In the genomic region with DNA sequence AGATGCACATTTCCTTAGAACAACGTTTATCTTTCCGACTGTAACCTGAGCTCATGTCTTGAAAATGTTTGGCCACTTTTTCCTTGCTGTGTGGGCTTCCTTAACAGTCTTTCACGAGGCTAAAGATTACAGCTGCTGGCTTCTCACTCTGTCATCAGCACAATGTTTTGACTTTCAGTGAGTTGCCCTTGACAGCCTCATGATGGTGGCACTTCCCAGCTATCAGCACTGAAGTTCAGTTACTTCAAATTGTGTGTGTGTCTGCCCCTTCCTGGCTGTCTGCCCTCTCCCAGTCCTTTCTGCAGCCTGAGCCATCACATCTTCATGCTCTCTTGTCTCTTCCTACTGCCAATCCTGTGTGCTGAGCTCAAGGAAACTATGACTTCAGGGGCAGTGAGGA, we compare ENCODE assay signal across 34 cellular contexts.
"Had no signal": no experiment of that assay in that cellular context is flagged by ENCODE, and none has a peak within 500 bp of the region (broad histone marks: within the 10 kb centered on the region; RNA-seq: fewer than 3 reads in every experiment).

No MANE protein-coding gene starts in this region.

- H3K9me3 ChIP-seq: MG63 had no signal

- H3K4me2 ChIP-seq: KMS-11 had no signal

- H3K27ac ChIP-seq: KMS-11 had no signal

- H3K4me3 ChIP-seq: MG63 had no signal

- DNase-seq: Karpas-422, Kasumi-1, KG1, MG63, MM.1S, MV-4-11, NCI-H1048, NCI-H1092, NCI-H1092 treated with DMSO at 0.1 percent for 48 hours, NCI-H1105, NCI-H1105 treated with DMSO at 0.1 percent for 48 hours, NCI-H1417, NCI-H1417 treated with DMSO at 0.1 percent for 48 hours, NCI-H1436, NCI-H1436 treated with DMSO at 0.1 percent for 48 hours, NCI-H146, NCI-H1694, NCI-H1694 treated with DMSO at 0.1 percent for 48 hours, NCI-H187, NCI-H187 treated with DMSO at 0.1 percent for 48 hours, NCI-H1930, NCI-H2029, NCI-H2029 treated with DMSO at 0.1 percent for 48 hours, NCI-H2081, NCI-H2081 treated with DMSO at 0.1 percent for 48 hours, NCI-H2107, NCI-H2171, NCI-H2171 treated with DMSO at 0.1 percent for 48 hours, NCI-H2227 treated with DMSO at 0.1 percent for 48 hours, NCI-H226, NCI-H345, NCI-H446, NCI-H446 treated with DMSO at 0.1 percent for 48 hours had no signal

- H3K9ac ChIP-seq: KMS-11 had no signal

- H3K36me3 ChIP-seq: MG63 had no signal

- H3K27me3 ChIP-seq: MG63 had no signal
